ENCODE assay signal across 24 cellular contexts in genomic region chr9:19521205-19521604, GRCh38.
"Had no signal": no experiment of that assay in that cellular context is flagged by ENCODE, and none has a peak within 500 bp of the region (broad histone marks: within the 10 kb centered on the region; RNA-seq: fewer than 3 reads in every experiment).

No MANE protein-coding gene starts in this region.

- H3K36me3 Mint-ChIP-seq: mesothelial cell of epicardium; stimulated activated effector memory CD8-positive, alpha-beta T cell treated with anti-CD3 and anti-CD28 coated beads, Interleukin-12 subunit alpha, Interleukin-12 subunit beta, amount 100 ng/mL, for 72 hours; type B pancreatic cell had no signal

- H3K9me3 Mint-ChIP-seq: effector memory CD8-positive, alpha-beta T cell; mesothelial cell of epicardium; naive thymus-derived CD4-positive, alpha-beta T cell; nephron; stimulated activated effector memory CD8-positive, alpha-beta T cell treated with anti-CD3 and anti-CD28 coated beads, Interleukin-12 subunit alpha, Interleukin-12 subunit beta, amount 100 ng/mL, for 72 hours; type B pancreatic cell had no signal

- ATAC-seq: effector memory CD8-positive, alpha-beta T cell; left cardiac atrium; left lung; naive thymus-derived CD4-positive, alpha-beta T cell; sciatic nerve; stimulated activated effector memory CD8-positive, alpha-beta T cell treated with anti-CD3 and anti-CD28 coated beads, Interleukin-12 subunit alpha, Interleukin-12 subunit beta, amount 100 ng/mL, for 72 hours had no signal

- H3K27ac ChIP-seq: coronary artery, left lung, prostate gland, right atrium auricular region, stomach, testis, tibial artery had no signal

- H3K36me3 ChIP-seq: left lung, prostate gland, right atrium auricular region, stomach, tibial artery had no signal

- H3K27ac Mint-ChIP-seq: effector memory CD8-positive, alpha-beta T cell; mesothelial cell of epicardium; naive thymus-derived CD4-positive, alpha-beta T cell; nephron; stimulated activated effector memory CD8-positive, alpha-beta T cell treated with anti-CD3 and anti-CD28 coated beads, Interleukin-12 subunit alpha, Interleukin-12 subunit beta, amount 100 ng/mL, for 72 hours; type B pancreatic cell had no signal

- H3K4me2 ChIP-seq: smooth muscle cell had no signal

- H3K27me3 ChIP-seq: left lung, right atrium auricular region, stomach, testis, tibial artery had no signal

- H3K9me3 ChIP-seq: left lung, prostate gland, right atrium auricular region, stomach, testis, tibial artery had no signal

- H3K27me3 Mint-ChIP-seq: type B pancreatic cell had no signal

- H3K4me1 ChIP-seq: left lung, prostate gland, right atrium auricular region, stomach, testis, tibial artery had no signal

- H3K4me3 Mint-ChIP-seq: effector memory CD8-positive, alpha-beta T cell; mesothelial cell of epicardium; naive thymus-derived CD4-positive, alpha-beta T cell; nephron; stimulated activated effector memory CD8-positive, alpha-beta T cell treated with anti-CD3 and anti-CD28 coated beads, Interleukin-12 subunit alpha, Interleukin-12 subunit beta, amount 100 ng/mL, for 72 hours; type B pancreatic cell had no signal

- H3K4me3 ChIP-seq: coronary artery, left lung, prostate gland, right atrium auricular region, smooth muscle cell, stomach, testis, tibial artery had no signal

- DNase-seq: dermis blood vessel endothelial cell; effector memory CD8-positive, alpha-beta T cell; hypothalamus; left cardiac atrium; left lung; mesenchymal stem cell; naive thymus-derived CD4-positive, alpha-beta T cell; nucleus accumbens; stimulated activated CD4-positive, alpha-beta T cell treated with anti-CD3 and anti-CD28 coated beads, Interleukin-12 subunit alpha, Interleukin-12 subunit beta, amount 100 ng/mL, for 4 hours; stimulated activated CD4-positive, alpha-beta T cell treated with anti-CD3 and anti-CD28 coated beads, Interleukin-1b, Interleukin-23, amount 100 ng/mL, for 48 hours; stimulated activated CD4-positive, alpha-beta T cell treated with anti-CD3 and anti-CD28 coated beads, Interleukin-4, amount 100 ng/mL, for 24 hours; stimulated activated naive CD4-positive, alpha-beta T cell treated with Interleukin-2 at 50 U/mL for 16 hours; stomach; testis; tibial artery had no signal

- H3K4me1 Mint-ChIP-seq: mesothelial cell of epicardium, nephron had no signal
